Comparison of ENCODE assay signal across 9 cellular contexts in the genomic region with DNA sequence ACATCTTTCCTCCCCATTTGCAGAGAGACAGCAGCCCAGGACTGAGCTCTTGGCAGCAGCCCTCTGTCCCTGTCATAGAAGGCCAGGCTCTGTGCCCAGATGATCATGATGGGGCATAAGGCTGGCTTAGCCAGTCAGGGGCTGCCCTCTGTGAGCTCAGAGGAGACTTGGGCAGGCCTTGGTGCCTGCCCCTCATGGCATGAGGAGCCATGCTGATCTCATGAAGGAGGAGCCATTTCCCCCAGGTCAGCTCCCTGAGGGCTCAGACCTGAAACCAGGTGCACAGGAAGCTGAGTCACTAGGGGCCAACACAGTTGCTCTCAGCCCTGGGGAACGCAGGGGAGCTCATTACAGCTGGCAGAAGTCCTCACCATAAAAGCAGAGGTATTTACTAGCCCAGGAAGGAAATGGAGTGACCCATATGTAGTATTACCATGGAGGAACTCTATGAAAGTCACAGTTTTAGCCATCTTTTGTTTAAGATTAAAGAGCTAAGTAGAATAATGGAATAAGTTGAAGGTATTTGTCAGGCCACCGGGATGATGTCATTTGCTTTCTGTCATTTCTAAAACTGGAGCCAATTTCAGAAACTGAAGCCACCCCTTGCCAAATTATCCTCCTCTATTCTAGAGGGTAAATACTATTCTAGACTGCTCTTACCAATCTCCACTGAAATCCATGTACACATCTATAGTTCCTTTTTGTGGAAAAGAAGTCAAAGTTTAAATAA.
DNase-seq lines count a peak whose midpoint lies in the region; ATAC-seq and FAIRE-seq lines count a peak whose summit lies in the region.
"Had no signal": no experiment of that assay in that cellular context is flagged by ENCODE, and none has a peak within 500 bp of the region (broad histone marks: within the 10 kb centered on the region; RNA-seq: fewer than 3 reads in every experiment).

No MANE protein-coding gene starts in this region.

- no peak overlapping the region for H3K27ac Mint-ChIP-seq in activated T-cell treated with anti-CD3 and anti-CD28 coated beads, Interleukin-2, amount 50 U/mL, for 24 hours
- H3K27ac Mint-ChIP-seq: mesothelial cell of epicardium had no signal

- no peak overlapping the region for H3K4me3 Mint-ChIP-seq in activated T-cell treated with anti-CD3 and anti-CD28 coated beads, Interleukin-2, amount 50 U/mL, for 24 hours
- H3K4me3 Mint-ChIP-seq: mesothelial cell of epicardium had no signal

- H3K9me3 Mint-ChIP-seq in activated T-cell treated with anti-CD3 and anti-CD28 coated beads, Interleukin-2, amount 50 U/mL, for 24 hours: no peaks in the 10 kb centered on the region
- H3K9me3 Mint-ChIP-seq: mesothelial cell of epicardium had no signal

- peaks cover 5% of the 10 kb centered on the region for H3K27me3 Mint-ChIP-seq in activated T-cell treated with anti-CD3 and anti-CD28 coated beads, Interleukin-2, amount 50 U/mL, for 24 hours

- H3K36me3 Mint-ChIP-seq in activated T-cell treated with anti-CD3 and anti-CD28 coated beads, Interleukin-2, amount 50 U/mL, for 24 hours (ENCODE audit: low read depth): no peaks in the 10 kb centered on the region
- H3K36me3 Mint-ChIP-seq: mesothelial cell of epicardium had no signal

- peak; percentile 90 for ATAC-seq in HG02759 (IDR thresholded peaks at IDR 0.05; ENCODE audit: unreplicated experiment)
- no peak for ATAC-seq in left lobe of liver

- FAIRE-seq in RCC 7860 (lab: Jason Lieb, UNC): no peak

- peaks cover 8% of the 10 kb centered on the region for H3K4me1 Mint-ChIP-seq in activated T-cell treated with anti-CD3 and anti-CD28 coated beads, Interleukin-2, amount 50 U/mL, for 24 hours (ENCODE audit: low read depth)

- DNase-seq in activated T-cell treated with anti-CD3 and anti-CD28 coated beads for 48 hours (ENCODE audit: low read depth): peak; percentile 12
- DNase-seq in activated T-cell treated with anti-CD3 and anti-CD28 coated beads, Interleukin-2, amount 50 U/mL, for 24 hours: no peak
- peak; percentile 25 for DNase-seq in RCC 7860 (ENCODE audit: low spot score)
- DNase-seq in stimulated activated CD4-positive, alpha-beta T cell treated with anti-CD3 and anti-CD28 coated beads, TNF-alpha, amount 100 ng/mL, for 48 hours (ENCODE audit: low read depth in 3 of 3): peak in 2 of 3 donors; percentile 4 to 9
- no peak for DNase-seq in left lobe of liver (ENCODE audit: low spot score)
- no peak for DNase-seq in GM03348 (ENCODE audit: low spot score)
- no peak for DNase-seq in Ammon's horn (ENCODE audit: low spot score)

Comparison
In these comparisons a context has a peak if more than half of its experiments do, and no peak if none do; other contexts are left out.
1. DNase-seq: peak in activated T-cell treated with anti-CD3 and anti-CD28 coated beads for 48 hours (single experiment), RCC 7860 (single experiment) and stimulated activated CD4-positive, alpha-beta T cell treated with anti-CD3 and anti-CD28 coated beads, TNF-alpha, amount 100 ng/mL, for 48 hours (2 of 3); none in activated T-cell treated with anti-CD3 and anti-CD28 coated beads, Interleukin-2, amount 50 U/mL, for 24 hours (single experiment), left lobe of liver (single experiment), GM03348 (single experiment) and Ammon's horn (single experiment).